Comparison of ENCODE assay signal across 12 cellular contexts in genomic region chr9:126521976-126522590, GRCh38.
"Had no signal": no experiment of that assay in that cellular context is flagged by ENCODE, and none has a peak within 500 bp of the region (broad histone marks: within the 10 kb centered on the region; RNA-seq: fewer than 3 reads in every experiment).

No MANE protein-coding gene starts in this region.

- H3K4me3 ChIP-seq: lung, thyroid gland, vagina had no signal

- ATAC-seq: naive thymus-derived CD4-positive, alpha-beta T cell had no signal

- H3K36me3 ChIP-seq: thyroid gland, vagina had no signal

- H3K9me3 ChIP-seq: thyroid gland, vagina had no signal

- DNase-seq: activated CD4-positive, alpha-beta memory T cell treated with anti-CD3 and anti-CD28 coated beads for 36 hours; activated CD4-positive, alpha-beta T cell treated with anti-CD3 and anti-CD28 coated beads for 1 hour; activated naive CD4-positive, alpha-beta T cell; kidney glomerular epithelial cell; naive thymus-derived CD4-positive, alpha-beta T cell; stimulated activated CD4-positive, alpha-beta T cell treated with anti-CD3 and anti-CD28 coated beads, Interleukin-4, amount 100 ng/mL, for 4 hours; T-helper 9 cell; thyroid gland had no signal

- H3K9me3 Mint-ChIP-seq: activated CD4-positive, alpha-beta memory T cell treated with anti-CD3 and anti-CD28 coated beads for 36 hours; naive thymus-derived CD4-positive, alpha-beta T cell had no signal

- H3K27ac Mint-ChIP-seq: activated CD4-positive, alpha-beta memory T cell treated with anti-CD3 and anti-CD28 coated beads for 36 hours had no signal

- FAIRE-seq: astrocyte, colon had no signal

- H3K36me3 Mint-ChIP-seq: activated CD4-positive, alpha-beta memory T cell treated with anti-CD3 and anti-CD28 coated beads for 36 hours; naive thymus-derived CD4-positive, alpha-beta T cell had no signal

- H3K27ac ChIP-seq: thyroid gland, vagina had no signal

- H3K27me3 ChIP-seq: vagina had no signal

- H3K4me3 Mint-ChIP-seq: activated CD4-positive, alpha-beta memory T cell treated with anti-CD3 and anti-CD28 coated beads for 36 hours had no signal
